10 cellular contexts compared by ENCODE assay signal in genomic region chr2:134926231-134926931, GRCh38. TPM values are rescaled to one million over a fixed set of nuclear protein-coding genes. Genes with fewer than 3 reads are reported as not detected.
DNase-seq lines count a peak whose midpoint lies in the region; ATAC-seq, FAIRE-seq and TF ChIP-seq lines count a peak whose summit lies in the region.
"Had no signal": no experiment of that assay in that cellular context is flagged by ENCODE, and none has a peak within 500 bp of the region (broad histone marks: within the 10 kb centered on the region; RNA-seq: fewer than 3 reads in every experiment).

No MANE protein-coding gene starts in this region.

- 55% methylated on average over 3 of the region's 3 CpGs for WGBS in pancreas, 2 donors
- 90% methylated on average over 3 of the region's 3 CpGs for WGBS in mammary epithelial cell (ENCODE audit: low coverage, missing lambda C conversion rate)

- H3K27me3 ChIP-seq in pancreas (no peaks in the 10 kb centered on the region), mammary epithelial cell (ENCODE audit: insufficient read depth, low read length) (no peaks in the 10 kb centered on the region)
- H3K27me3 ChIP-seq: Peyer's patch had no signal

- peaks cover 8% of the 10 kb centered on the region for H3K36me3 Mint-ChIP-seq in endothelial cell (ENCODE audit: low read depth, unreplicated experiment)

- peaks cover 99% of the 10 kb centered on the region for H3K79me2 ChIP-seq in mammary epithelial cell (ENCODE audit: insufficient read depth, low read length)

- no peak overlapping the region for H3K9ac ChIP-seq in mammary epithelial cell (ENCODE audit: insufficient read depth, low read length)

- H3K9me3 Mint-ChIP-seq in endothelial cell (ENCODE audit: unreplicated experiment), result no peaks in the 10 kb centered on the region

- FAIRE-seq in pancreas (lab: Jason Lieb, UNC) (no peak), frontal cortex (lab: Jason Lieb, UNC) (no peak)

- in situ Hi-C loops in mammary epithelial cell (cut with MboI; ENCODE audit: low sequenced_read_pairs in 2 of 2), result no loop called here

- no peaks in the 10 kb centered on the region for H3K9me3 ChIP-seq in pancreas
- H3K9me3 ChIP-seq in mammary epithelial cell (replicated peaks; ENCODE audit: insufficient read depth, low read length), result no peaks in the 10 kb centered on the region
- H3K9me3 ChIP-seq: Peyer's patch had no signal

- peak overlapping the region in 2 of 4 donors; percentile 0 to 2 for H3K27ac ChIP-seq in pancreas
- no peak overlapping the region for H3K27ac ChIP-seq in mammary epithelial cell (ENCODE audit: insufficient read depth, low read depth, low read length)
- H3K27ac ChIP-seq: Peyer's patch had no signal

- no peak overlapping the region for H2AFZ ChIP-seq in mammary epithelial cell (ENCODE audit: low read depth, low read length)

- BruUV-seq in mammary epithelial cell (replicated peaks; lab: Mats Ljungman, UMichigan), result no TSS peak

- CTCF ChIA-PET in mammary epithelial cell (lab: Charles Lee; ENCODE audit: low non-redundant PET), result no interaction called here

- intact Hi-C loops in pancreas (cut with DNase I) (no loop called here), mammary epithelial cell (cut with micrococcal nuclease) (no loop called here)

- H3K4me1 ChIP-seq in pancreas (peaks cover 27 to 56% (median 54%) of the 10 kb centered on the region in 3 donors), mammary epithelial cell (ENCODE audit: insufficient read depth, low read length) (peaks cover 8% of the 10 kb centered on the region)

- dilution Hi-C loops in mammary epithelial cell (cut with HindIII; ENCODE audit: low sequenced_read_pairs), result no loop called here

- ATAC-seq in pancreas, result peak in 3 of 4 donors; percentile 12 to 54 (median 37)

- H4K20me1 ChIP-seq in mammary epithelial cell (ENCODE audit: insufficient read depth, low read length), result peaks cover 23% of the 10 kb centered on the region

- H3K36me3 ChIP-seq in pancreas (peaks cover 0 to 8% (median 0%) of the 10 kb centered on the region in 3 donors), mammary epithelial cell (ENCODE audit: insufficient read depth, low read length) (peaks cover 3% of the 10 kb centered on the region)
- H3K36me3 ChIP-seq: Peyer's patch had no signal

- H3K4me2 ChIP-seq in mammary epithelial cell (ENCODE audit: insufficient read depth, low read depth, low read length), result no peak overlapping the region

- peak overlapping the region; percentile 21 for H3K27ac Mint-ChIP-seq in endothelial cell (ENCODE audit: unreplicated experiment)

- TF ChIP-seq CTCF in endothelial cell (IDR thresholded peaks at IDR 0.05; ENCODE audit: unreplicated experiment) (no peak), pancreas (IDR thresholded peaks at IDR 0.05) (no peak), mammary epithelial cell (conservative IDR thresholded peaks at IDR 0.05 in 1 of 2, IDR thresholded peaks at IDR 0.05 in 1 of 2; ENCODE audit: extremely low read depth in 1 of 2, insufficient read depth in 1 of 2, low read depth in 1 of 2, low read length in 2 of 2) (no peak)

- H3K27me3 Mint-ChIP-seq in endothelial cell (ENCODE audit: unreplicated experiment), result peaks cover 2% of the 10 kb centered on the region

- H3K4me3 ChIP-seq in pancreas (no peak overlapping the region), mammary epithelial cell (replicated peaks in 1 of 3; ENCODE audit: insufficient read depth in 1 of 3, low read depth in 2 of 3, low read length in 3 of 3) (no peak overlapping the region)
- H3K4me3 ChIP-seq: Peyer's patch had no signal

- peaks cover 11% of the 10 kb centered on the region for H3K4me1 Mint-ChIP-seq in endothelial cell (ENCODE audit: unreplicated experiment)

- peak; percentile 16 for DNase-seq in EH (ENCODE audit: low read depth)
- peak; percentile 12 for DNase-seq in RPMI7951 (ENCODE audit: low read depth)
- no peak for DNase-seq in endothelial cell (ENCODE audit: low spot score)
- no peak for DNase-seq in pancreas
- DNase-seq in mammary epithelial cell, result no peak
- DNase-seq in HK-2 (ENCODE audit: unreplicated experiment), result no peak
- DNase-seq in frontal cortex (ENCODE audit: low spot score in 2 of 2), result no peak
- DNase-seq: activated CD4-positive, CD25-positive, alpha-beta regulatory T cell treated with anti-CD3 and anti-CD28 coated beads, Interleukin-2, amount 50 U/mL, for 72 hours; NCI-H1930; Peyer's patch had no signal

- no peak overlapping the region for H3K4me3 Mint-ChIP-seq in endothelial cell (ENCODE audit: unreplicated experiment)

RNA-seq across cellular contexts. Expression of gene CCNT2, which starts 7.8 kb away (rescaled TPM):
- total RNA-seq in RPMI7951 (2014; rRNA removed; shearing (Covaris generic)), result 21.6 and 25.6 TPM in 2 replicates
- total RNA-seq in endothelial cell (ENCODE audit: unreplicated experiment) (49.5 TPM), pancreas (10 to 100 TPM; 17.2 to 32.6 (median 20.8) TPM), mammary epithelial cell (10 to 100 TPM; 27.3 to 31.0 TPM), frontal cortex (66.0 TPM)
- polyA plus RNA-seq in pancreas (10 to 100 TPM; 10.9 to 21.9 TPM), mammary epithelial cell (7.7 TPM)
- polyA minus RNA-seq in mammary epithelial cell, result 45.2 TPM

Comparison
In these comparisons a context has a peak if more than half of its experiments do, and no peak if none do; other contexts are left out.
1. DNase-seq: peak in EH (single experiment) and RPMI7951 (single experiment); none in endothelial cell (single experiment), pancreas (0 of 6), mammary epithelial cell (single experiment), HK-2 (single experiment) and frontal cortex (0 of 2).